In genomic region chr16:88922826-88923410, GRCh38 we compare ENCODE assay signal across 20 cellular contexts. TPM values are rescaled to one million over a fixed set of nuclear protein-coding genes. Genes with fewer than 3 reads are reported as not detected.
DNase-seq lines count a peak whose midpoint lies in the region; ATAC-seq, FAIRE-seq and TF ChIP-seq lines count a peak whose summit lies in the region.
"Had no signal": no experiment of that assay in that cellular context is flagged by ENCODE, and none has a peak within 500 bp of the region (broad histone marks: within the 10 kb centered on the region; RNA-seq: fewer than 3 reads in every experiment).

No MANE protein-coding gene starts in this region.

- RAD21 ChIA-PET in HCT116 (lab: Charles Lee; ENCODE audit: low non-redundant PET in 1 of 2, low total read pairs in 2 of 2, uncharacterized antibody in 2 of 2, unreplicated experiment in 2 of 2), result interaction anchor here in 1 of 2 experiments (0.5 kb wide), 1 partner anchor 25 kb away, joined by 3 read pairs; no protein-coding TSS in a partner anchor

- BruUV-seq in HCT116 (replicated peaks; lab: Mats Ljungman, UMichigan), result no TSS peak

- intact Hi-C loops in HCT116 (cut with micrococcal nuclease), result no loop called here
- intact Hi-C loops in adrenal gland (cut with DNase I), result no loop called here
- intact Hi-C loops in sigmoid colon (cut with DNase I), result no loop called here

- dilution Hi-C loops in keratinocyte (cut with MboI; ENCODE audit: extremely low pct_ligation_motif_present, low sequenced_read_pairs), result no loop called here

- H3K9me3 ChIP-seq in HCT116 (ENCODE audit: control insufficient read depth in 1 of 2, insufficient read depth in 1 of 2, low read depth in 1 of 2, low read length in 2 of 2) (no peaks in the 10 kb centered on the region), adrenal gland (replicated peaks in 1 of 3) (no peaks in the 10 kb centered on the region), keratinocyte (ENCODE audit: control insufficient read depth, low read depth, low read length) (peaks cover 8% of the 10 kb centered on the region), skeletal muscle tissue (ENCODE audit: control insufficient read depth in 3 of 3, low read length in 3 of 3) (no peaks in the 10 kb centered on the region), sigmoid colon (no peaks in the 10 kb centered on the region)
- H3K9me3 ChIP-seq: suprapubic skin had no signal

- no peak for ATAC-seq in HCT116
- no peak for ATAC-seq in GM19395 (IDR thresholded peaks at IDR 0.05; ENCODE audit: unreplicated experiment)
- ATAC-seq: activated CD4-positive, CD25-positive, alpha-beta regulatory T cell treated with anti-CD3 and anti-CD28 coated beads, Interleukin-2, amount 50 U/mL, for 24 hours; CD8-positive, alpha-beta T cell had no signal

- H3K4me3 ChIP-seq in HCT116 (replicated peaks in 1 of 2; ENCODE audit: low read depth in 1 of 2, low read length in 2 of 2) (0 out of 4 replicates have a peak overlapping the region, but pooled peaks of 1 of the 2 experiments have one; percentile 3), adrenal gland (no peak overlapping the region), keratinocyte (ENCODE audit: control insufficient read depth in 2 of 3, extremely low read depth in 1 of 3, insufficient read depth in 2 of 3, low read depth in 1 of 3, low read length in 3 of 3) (no peak overlapping the region), skeletal muscle tissue (ENCODE audit: low read length in 3 of 3) (peak overlapping the region in 1 of 3 donors; percentile 22), sigmoid colon (no peak overlapping the region)

- no peaks in the 10 kb centered on the region for H3K9me2 ChIP-seq in HCT116 (ENCODE audit: insufficient read depth)

- no peak for TF ChIP-seq EP300 in sigmoid colon (IDR thresholded peaks at IDR 0.05)

- H3K4me1 ChIP-seq in HCT116 (ENCODE audit: control insufficient read depth in 1 of 2, insufficient read depth in 2 of 2, low read length in 2 of 2) (peaks cover 53 to 80% of the 10 kb centered on the region in 2 experiments), adrenal gland (replicated peaks in 1 of 2) (peaks cover 40 to 58% of the 10 kb centered on the region in 2 donors), keratinocyte (ENCODE audit: control insufficient read depth, extremely low read depth, insufficient read depth, low read length) (peaks cover 42% of the 10 kb centered on the region), skeletal muscle tissue (ENCODE audit: control insufficient read depth in 3 of 3, insufficient read depth in 3 of 3, low read length in 3 of 3) (peaks cover 31 to 46% (median 43%) of the 10 kb centered on the region in 3 donors), sigmoid colon (peaks cover 0 to 26% (median 19%) of the 10 kb centered on the region in 4 donors)

- no peak for TF ChIP-seq CTCF in HCT116 (IDR thresholded peaks at IDR 0.05 in 2 of 3, conservative IDR thresholded peaks at IDR 0.05 in 1 of 3; ENCODE audit: borderline replicate concordance in 1 of 3, insufficient read depth in 1 of 3, low read depth in 2 of 3, low read length in 2 of 3)
- TF ChIP-seq CTCF in adrenal gland (IDR thresholded peaks at IDR 0.05), result no peak
- TF ChIP-seq CTCF in keratinocyte (optimal IDR thresholded peaks at IDR 0.05 in 1 of 3, IDR thresholded peaks at IDR 0.05 in 1 of 3, conservative IDR thresholded peaks at IDR 0.05 in 1 of 3; ENCODE audit: extremely low read depth in 1 of 3, insufficient read depth in 2 of 3, low read length in 3 of 3), result no peak
- TF ChIP-seq CTCF in sigmoid colon (IDR thresholded peaks at IDR 0.05), result no peak

- DNase-seq in HCT116 (ENCODE audit: low read depth, low spot score) (no peak), adrenal gland (no peak), keratinocyte (ENCODE audit: low read depth, low spot score) (no peak), sigmoid colon (no peak)
- no peak for DNase-seq in effector CD4-positive, alpha-beta T cell
- DNase-seq in activated naive CD4-positive, alpha-beta T cell treated with anti-CD3 and anti-CD28 coated beads, Interleukin-2, amount 50 U/mL, for 16 hours, result no peak
- DNase-seq: activated CD4-positive, alpha-beta memory T cell treated with anti-CD3 and anti-CD28 coated beads, Interleukin-2, amount 10 ng/mL, durations not matched to agents 7 days and 5 days; activated effector memory CD4-positive, alpha-beta T cell treated with anti-CD3 and anti-CD28 coated beads, Interleukin-2, amount 50 U/mL, for 16 hours; cortex of kidney; hippocampal formation; SHP77 treated with DMSO at 0.1 percent for 48 hours; stimulated activated CD8-positive, alpha-beta memory T cell treated with anti-CD3 and anti-CD28 coated beads, Interleukin-4, amount 100 ng/mL, for 48 hours had no signal

- H3K4me2 ChIP-seq in HCT116 (ENCODE audit: low read length) (peak overlapping the region; percentile 54), keratinocyte (ENCODE audit: control insufficient read depth, extremely low read depth, insufficient read depth, low read depth, low read length) (peak overlapping the region; percentile 12)

- peak overlapping the region; percentile 30; the same call in 1 of the 2 replicates for H3K27ac ChIP-seq in HCT116 (ENCODE audit: low read depth, low read length)
- H3K27ac ChIP-seq in adrenal gland, result peak overlapping the region; percentile 7 to 99 (median 90)
- no peak overlapping the region for H3K27ac ChIP-seq in keratinocyte (ENCODE audit: control insufficient read depth, insufficient read depth, low read length)
- H3K27ac ChIP-seq in skeletal muscle tissue (ENCODE audit: low read depth, low read length), result peak overlapping the region; percentile 48
- H3K27ac ChIP-seq in sigmoid colon, result peak overlapping the region in 1 of 4 donors; percentile 19

- no peak for FAIRE-seq in keratinocyte (lab: Jason Lieb, UNC)
- FAIRE-seq: bronchial epithelial cell had no signal

- POLR2A ChIA-PET in HCT116 (lab: Charles Lee), result interaction anchor here (0.8 kb wide), 1 partner anchor 10 kb away, joined by 3 read pairs; no protein-coding TSS in a partner anchor

- no peaks in the 10 kb centered on the region for H3K27me3 ChIP-seq in HCT116 (ENCODE audit: insufficient read depth, low read length)
- H3K27me3 ChIP-seq in adrenal gland, result no peaks in the 10 kb centered on the region
- peaks cover 25% of the 10 kb centered on the region for H3K27me3 ChIP-seq in keratinocyte (ENCODE audit: control insufficient read depth, extremely low read depth, insufficient read depth, low read length)
- peaks cover 0 to 12% (median 2%) of the 10 kb centered on the region in 3 donors for H3K27me3 ChIP-seq in skeletal muscle tissue (ENCODE audit: control insufficient read depth in 3 of 3, insufficient read depth in 3 of 3, low read length in 3 of 3)
- H3K27me3 ChIP-seq in sigmoid colon, result peaks cover 3 to 86% (median 32%) of the 10 kb centered on the region in 3 donors

- WGBS in adrenal gland, 4 donors, result 76 to 79% (median 79%) methylated on average over 17 to 22 of the region's 22 CpGs
- WGBS in sigmoid colon, 2 donors, result 75% methylated on average over 22 of the region's 22 CpGs

- H2AFZ ChIP-seq in HCT116 (ENCODE audit: low read depth, low read length, poor library complexity, severe bottlenecking) (no peak overlapping the region), keratinocyte (ENCODE audit: control insufficient read depth, low read length) (no peak overlapping the region)

- CTCF ChIA-PET in HCT116 (lab: Charles Lee), result no interaction called here

- H3K9ac ChIP-seq in HCT116 (ENCODE audit: low read length) (peak overlapping the region; percentile 15; the same call in 1 of the 2 replicates), keratinocyte (ENCODE audit: control insufficient read depth, extremely low read depth, insufficient read depth, low read length) (no peak overlapping the region), skeletal muscle tissue (ENCODE audit: low read depth in 1 of 3, low read length in 3 of 3) (peak overlapping the region in 2 of 3 donors; percentile 23 to 50)

- TF ChIP-seq POLR2A in HCT116 (IDR thresholded peaks at IDR 0.05; ENCODE audit: borderline replicate concordance, extremely low read depth, insufficient read depth, insufficient read length), result no peak
- TF ChIP-seq POLR2A in adrenal gland (IDR thresholded peaks at IDR 0.05), result no peak
- TF ChIP-seq POLR2A in sigmoid colon (IDR thresholded peaks at IDR 0.05), result no peak

- H3K9me1 ChIP-seq in keratinocyte (ENCODE audit: control insufficient read depth, extremely low read depth, insufficient read depth, low read length), result no peaks in the 10 kb centered on the region

- H3K36me3 ChIP-seq in HCT116 (ENCODE audit: control insufficient read depth in 1 of 2, insufficient read depth in 2 of 2, low read length in 2 of 2) (no peaks in the 10 kb centered on the region), adrenal gland (replicated peaks in 1 of 2) (no peaks in the 10 kb centered on the region), keratinocyte (ENCODE audit: control insufficient read depth in 2 of 2, extremely low read depth in 1 of 2, insufficient read depth in 2 of 2, low read length in 2 of 2) (no peaks in the 10 kb centered on the region), skeletal muscle tissue (ENCODE audit: control insufficient read depth in 3 of 3, insufficient read depth in 3 of 3, low read length in 3 of 3) (no peaks in the 10 kb centered on the region), sigmoid colon (no peaks in the 10 kb centered on the region)
- H3K36me3 ChIP-seq: suprapubic skin had no signal

- no peak for TF ChIP-seq RAD21 in HCT116 (IDR thresholded peaks at IDR 0.05; ENCODE audit: low read depth)

- H3K79me2 ChIP-seq in HCT116 (ENCODE audit: insufficient read depth, low read length) (no peaks in the 10 kb centered on the region; the same call in 1 of the 2 replicates), keratinocyte (ENCODE audit: control insufficient read depth, insufficient read depth, low read length) (no peaks in the 10 kb centered on the region)

- H4K20me1 ChIP-seq in HCT116 (ENCODE audit: insufficient read depth), result no peaks in the 10 kb centered on the region
- H4K20me1 ChIP-seq in keratinocyte (ENCODE audit: control insufficient read depth, extremely low read depth, insufficient read depth, low read length), result no peaks in the 10 kb centered on the region

RNA-seq across cellular contexts. Expression of gene CBFA2T3, which starts 54.1 kb away (rescaled TPM):
- 19.1 TPM for total RNA-seq in HCT116 (2021; ENCODE audit: unreplicated experiment)
- 16.8 and 17.8 TPM in 2 replicates for polyA plus RNA-seq in HCT116 (2012)
- total RNA-seq in adrenal gland, result 10 to 100 TPM in 1 of 8 donors, 1 to 10 TPM in 4, under 1 TPM in 3; 0.30 to 16.9 (median 2.2) TPM
- polyA plus RNA-seq in adrenal gland, result 1 to 10 TPM; 1.0 to 5.3 (median 3.0) TPM
- polyA plus RNA-seq in keratinocyte, result 0.08 to 0.24 TPM (median 0.18 TPM) in 3 replicates
- 1.3 TPM for polyA plus RNA-seq in keratinocyte (2011; ENCODE audit: low read depth)
- polyA plus RNA-seq in keratinocyte (2011; cell fraction: cytosol; rRNA removed), result 0.17 and 0.30 TPM in 2 replicates
- polyA plus RNA-seq in keratinocyte (2011; cell fraction: nucleus; rRNA removed), result 0.37 and 0.43 TPM in 2 replicates
- polyA plus RNA-seq in keratinocyte (2012; ENCODE audit: low replicate concordance), result 0.17 and 0.61 TPM in 2 replicates
- 0.03 to 0.20 TPM in 2 of 3 replicates, not detected in the other for polyA minus RNA-seq in keratinocyte
- not detected for polyA minus RNA-seq in keratinocyte (2011; cell fraction: cytosol; rRNA and poly(A)+ RNA removed)
- 0.31 and 0.32 TPM in 2 replicates for polyA minus RNA-seq in keratinocyte (2011; cell fraction: nucleus; rRNA and poly(A)+ RNA removed)
- total RNA-seq in skeletal muscle tissue, result 2.1 TPM
- 10 to 100 TPM in 1 of 4 donors, 1 to 10 TPM in 2, under 1 TPM in 1; 0.95 to 26.8 (median 3.4) TPM for total RNA-seq in sigmoid colon
- 1 to 10 TPM; 4.2 to 9.8 (median 7.2) TPM for polyA plus RNA-seq in sigmoid colon
- total RNA-seq: activated CD4-positive, alpha-beta memory T cell treated with anti-CD3 and anti-CD28 coated beads, Interleukin-2, amount 10 ng/mL, durations not matched to agents 7 days and 5 days; lung microvascular endothelial cell had no signal

RNA-seq across cellular contexts. Expression of gene PABPN1L, which starts 56.5 kb away (rescaled TPM):
- total RNA-seq in HCT116 (2021; ENCODE audit: unreplicated experiment) (0.57 TPM), adrenal gland (1 to 10 TPM in 1 of 8 donors, under 1 TPM in 4, not detected in 3; 0.22 to 3.3 (median 0.41) TPM), skeletal muscle tissue (not detected), sigmoid colon (not detected)
- polyA plus RNA-seq in HCT116 (2012), result 0.07 and 0.33 TPM in 2 replicates
- polyA plus RNA-seq in adrenal gland (1 to 10 TPM in 2 of 3 donors, under 1 TPM in 1; 0.56 to 1.6 (median 1.1) TPM), keratinocyte (not detected in 3 replicates), sigmoid colon (under 1 TPM in 1 of 3 donors, not detected in 2; 0.15 TPM)
- polyA plus RNA-seq in keratinocyte (2011; ENCODE audit: low read depth), result not detected
- polyA plus RNA-seq in keratinocyte (2011; cell fraction: cytosol; rRNA removed), result not detected in 2 replicates
- not detected in 2 replicates for polyA plus RNA-seq in keratinocyte (2011; cell fraction: nucleus; rRNA removed)
- not detected in 2 replicates for polyA plus RNA-seq in keratinocyte (2012; ENCODE audit: low replicate concordance)
- not detected in 3 replicates for polyA minus RNA-seq in keratinocyte
- not detected for polyA minus RNA-seq in keratinocyte (2011; cell fraction: cytosol; rRNA and poly(A)+ RNA removed)
- not detected in 2 replicates for polyA minus RNA-seq in keratinocyte (2011; cell fraction: nucleus; rRNA and poly(A)+ RNA removed)
- total RNA-seq: activated CD4-positive, alpha-beta memory T cell treated with anti-CD3 and anti-CD28 coated beads, Interleukin-2, amount 10 ng/mL, durations not matched to agents 7 days and 5 days; bronchial epithelial cell; CD8-positive, alpha-beta T cell; H9; lung microvascular endothelial cell; suprapubic skin had no signal
